ENCODE assay signal across 21 cellular contexts in genomic region chr10:70774810-70775678, GRCh38. TPM values are rescaled to one million over a fixed set of nuclear protein-coding genes. Genes with fewer than 3 reads are reported as not detected.
DNase-seq lines count a peak whose midpoint lies in the region; ATAC-seq, FAIRE-seq and TF ChIP-seq lines count a peak whose summit lies in the region.
"Had no signal": no experiment of that assay in that cellular context is flagged by ENCODE, and none has a peak within 500 bp of the region (broad histone marks: within the 10 kb centered on the region; RNA-seq: fewer than 3 reads in every experiment).

No MANE protein-coding gene starts in this region.

- no peaks in the 10 kb centered on the region for H3K79me2 ChIP-seq in SK-N-SH (ENCODE audit: insufficient read depth)

- no peak overlapping the region for H3K27ac Mint-ChIP-seq in stimulated activated naive CD8-positive, alpha-beta T cell treated with anti-CD3 and anti-CD28 coated beads, Interleukin-15, amount 100 ng/mL, for 72 hours

- no TSS peak for BruUV-seq in IMR-90 (replicated peaks; lab: Mats Ljungman, UMichigan)

- POLR2A ChIA-PET in SK-N-SH (lab: Yijun Ruan, JAX) (interaction anchor here (0.6 kb wide), 1 partner anchor 38 kb away, joined by 5 read pairs; no protein-coding TSS in a partner anchor), IMR-90 (lab: Charles Lee; ENCODE audit: unreplicated experiment) (no interaction called here)

- no peak overlapping the region for H3K4me3 Mint-ChIP-seq in stimulated activated naive CD8-positive, alpha-beta T cell treated with anti-CD3 and anti-CD28 coated beads, Interleukin-15, amount 100 ng/mL, for 72 hours
- H3K4me3 Mint-ChIP-seq: dendritic cell treated with granulocyte-macrophage colony-stimulating factor and Interleukin-4, amounts not matched to agents 40 ng/mL and 50 ng/mL, for 4 days had no signal

- H3K23ac ChIP-seq in IMR-90 (ENCODE audit: low read depth, low read length) = no peak overlapping the region

- H3K4me2 ChIP-seq in SK-N-SH = no peak overlapping the region
- no peak overlapping the region for H3K4me2 ChIP-seq in IMR-90 (ENCODE audit: low read depth, low read length)

- H4K5ac ChIP-seq in IMR-90 (ENCODE audit: low read depth, low read length) = no peak overlapping the region

- FAIRE-seq in pancreas (lab: Jason Lieb, UNC) (no peak), frontal cortex (lab: Jason Lieb, UNC) (no peak)
- FAIRE-seq: islet of Langerhans had no signal

- H2AK9ac ChIP-seq in IMR-90 (replicated peaks; ENCODE audit: low read depth, low read length, poor library complexity) = peak overlapping the region; percentile 31

- H3K9me3 ChIP-seq in SK-N-SH (no peaks in the 10 kb centered on the region), IMR-90 (ENCODE audit: control insufficient read depth, insufficient read depth, low read length) (no peaks in the 10 kb centered on the region), pancreas (no peaks in the 10 kb centered on the region)
- H3K9me3 ChIP-seq: ascending aorta, esophagus muscularis mucosa had no signal

- CTCF ChIA-PET in SK-N-SH (lab: Yijun Ruan, JAX) (interaction anchor here (2.5 kb wide), 1 partner anchor 16 kb away, joined by 11 read pairs; no protein-coding TSS in a partner anchor), IMR-90 (lab: Yijun Ruan, JAX) (no interaction called here)

- 43% methylated on average over 3 of the region's 14 CpGs for WGBS in SK-N-SH (ENCODE audit: low lambda C conversion rate)
- WGBS in IMR-90 (ENCODE audit: extremely low coverage in 2 of 2, insufficient read length in 1 of 2), 2 experiments = 64% methylated on average over 3 of the region's 14 CpGs; no CpG with 5 or more reads in 1 of the 2 experiments
- 65 to 68% methylated on average over 14 of the region's 14 CpGs for WGBS in pancreas, 2 donors

- no peak overlapping the region for H2AK5ac ChIP-seq in IMR-90 (ENCODE audit: low read depth, low read length)

- H2BK5ac ChIP-seq in IMR-90 (ENCODE audit: low read depth, low read length, poor library complexity, severe bottlenecking) = no peak overlapping the region

- H4K20me1 ChIP-seq in SK-N-SH (ENCODE audit: insufficient read depth) (no peaks in the 10 kb centered on the region), IMR-90 (ENCODE audit: insufficient read depth, low read length) (no peaks in the 10 kb centered on the region)

- TF ChIP-seq CTCF in SK-N-SH (IDR thresholded peaks at IDR 0.05) = no peak
- TF ChIP-seq CTCF in IMR-90 (conservative IDR thresholded peaks at IDR 0.05; ENCODE audit: low read depth, low read length) = no peak
- TF ChIP-seq CTCF in pancreas (IDR thresholded peaks at IDR 0.05) = no peak

- H2BK120ac ChIP-seq in IMR-90 (ENCODE audit: low read depth, low read length) = no peak overlapping the region

- DNase-seq in SK-N-SH (peak; percentile 12), IMR-90 (no peak), iPS-NIHi11 (ENCODE audit: low spot score) (peak; percentile 12), pancreas (peak in 5 of 6 donors; percentile 39 to 71 (median 58)), frontal cortex (ENCODE audit: low spot score in 2 of 2) (no peak)
- no peak for DNase-seq in stimulated activated naive CD8-positive, alpha-beta T cell treated with anti-CD3 and anti-CD28 coated beads, Interleukin-15, amount 100 ng/mL, for 72 hours
- DNase-seq: activated CD4-positive, alpha-beta T cell treated with anti-CD3 and anti-CD28 coated beads, Interleukin-2, amount 50 U/mL, for 48 hours; C1 segment of cervical spinal cord; glutamatergic neuron; NCI-H1694; OCI-M1 had no signal

- H3K36me3 ChIP-seq in SK-N-SH (replicated peaks in 1 of 2; ENCODE audit: control insufficient read depth in 1 of 2, insufficient read depth in 2 of 2, low read length in 1 of 2) (no peaks in the 10 kb centered on the region), IMR-90 (ENCODE audit: control insufficient read depth, insufficient read depth, low read length) (no peaks in the 10 kb centered on the region), pancreas (no peaks in the 10 kb centered on the region)
- H3K36me3 ChIP-seq: ascending aorta, esophagus muscularis mucosa had no signal

- H3K4me3 ChIP-seq in SK-N-SH (ENCODE audit: low read depth in 2 of 2, low read length in 1 of 2) = no peak overlapping the region
- H3K4me3 ChIP-seq in IMR-90 (ENCODE audit: insufficient read depth, low read depth, low read length) = no peak overlapping the region
- H3K4me3 ChIP-seq in pancreas = no peak overlapping the region
- H3K4me3 ChIP-seq: ascending aorta, esophagus muscularis mucosa had no signal

- no peak for TF ChIP-seq POLR2A in IMR-90 (IDR thresholded peaks at IDR 0.05; ENCODE audit: low read depth, low read length)

- H3K4me1 ChIP-seq in SK-N-SH (ENCODE audit: control insufficient read depth in 1 of 2, insufficient read depth in 2 of 2, low read depth in 1 of 2, low read length in 1 of 2) (peaks cover 0 to 10% of the 10 kb centered on the region in 2 experiments; a peak in 1 of 4 replicates), IMR-90 (ENCODE audit: control insufficient read depth, insufficient read depth, low read length) (no peaks in the 10 kb centered on the region), pancreas (no peaks in the 10 kb centered on the region)
- H3K4me1 ChIP-seq: ascending aorta, esophagus muscularis mucosa had no signal

- dilution Hi-C loops in IMR-90 (cut with HindIII; ENCODE audit: low sequenced_read_pairs, unreplicated experiment) = no loop called here

- no peak overlapping the region for H2BK20ac ChIP-seq in IMR-90 (ENCODE audit: low read depth, low read length)

- no peak for TF ChIP-seq EP300 in SK-N-SH (IDR thresholded peaks at IDR 0.05; ENCODE audit: borderline replicate concordance in 1 of 2, low read depth in 1 of 2, low read length in 1 of 2)

- ATAC-seq in SK-N-SH treated with all-trans-retinoic acid at 6 μM for 48 hours (no peak), IMR-90 (ENCODE audit: low read depth) (no peak), pancreas (peak; percentile 40 to 64 (median 54)), GM18858 (IDR thresholded peaks at IDR 0.05; ENCODE audit: unreplicated experiment) (no peak)
- ATAC-seq in stimulated activated naive CD8-positive, alpha-beta T cell treated with anti-CD3 and anti-CD28 coated beads, Interleukin-15, amount 100 ng/mL, for 72 hours = no peak

- H2AFZ ChIP-seq in SK-N-SH (ENCODE audit: low read depth) (no peak overlapping the region), IMR-90 (replicated peaks; ENCODE audit: low read length, poor library complexity) (no peak overlapping the region)

- no peak overlapping the region for H3K9ac ChIP-seq in SK-N-SH
- H3K9ac ChIP-seq in IMR-90 (ENCODE audit: low read depth, low read length) = no peak overlapping the region

- no peak for TF ChIP-seq RAD21 in SK-N-SH (IDR thresholded peaks at IDR 0.05; ENCODE audit: low read length)
- TF ChIP-seq RAD21 in IMR-90 (IDR thresholded peaks at IDR 0.05; ENCODE audit: low read length) = no peak

- H3K9me3 Mint-ChIP-seq in stimulated activated naive CD8-positive, alpha-beta T cell treated with anti-CD3 and anti-CD28 coated beads, Interleukin-15, amount 100 ng/mL, for 72 hours = no peaks in the 10 kb centered on the region
- H3K9me3 Mint-ChIP-seq: dendritic cell treated with granulocyte-macrophage colony-stimulating factor and Interleukin-4, amounts not matched to agents 40 ng/mL and 50 ng/mL, for 4 days had no signal

- H3K56ac ChIP-seq in IMR-90 (ENCODE audit: extremely low read depth, insufficient read depth, low read length) = no peak overlapping the region

- H3K9me2 ChIP-seq in SK-N-SH = no peaks in the 10 kb centered on the region

- H3K4ac ChIP-seq in IMR-90 (ENCODE audit: low read depth, low read length) = no peak overlapping the region

- in situ Hi-C loops in IMR-90 (cut with MboI; ENCODE audit: low sequenced_read_pairs) = no loop called here

- no peaks in the 10 kb centered on the region for H3F3A ChIP-seq in SK-N-SH (replicated peaks; ENCODE audit: insufficient read depth)

- H3K9me1 ChIP-seq in IMR-90 (ENCODE audit: insufficient read depth, low read length) = no peaks in the 10 kb centered on the region

- no peaks in the 10 kb centered on the region for H3K4me1 Mint-ChIP-seq in stimulated activated naive CD8-positive, alpha-beta T cell treated with anti-CD3 and anti-CD28 coated beads, Interleukin-15, amount 100 ng/mL, for 72 hours

- intact Hi-C loops in IMR-90 (cut with micrococcal nuclease) = no loop called here
- intact Hi-C loops in pancreas (cut with DNase I) = no loop called here

- H3K79me1 ChIP-seq in IMR-90 (ENCODE audit: low read depth in 1 of 2, low read length in 2 of 2) = no peaks in the 10 kb centered on the region

- no peak overlapping the region for H4K8ac ChIP-seq in IMR-90 (ENCODE audit: low read depth in 2 of 2, low read length in 2 of 2)

- no peak overlapping the region for H3K18ac ChIP-seq in IMR-90 (ENCODE audit: low read depth, low read length)

- H3K27me3 ChIP-seq in SK-N-SH (ENCODE audit: insufficient read depth) (no peaks in the 10 kb centered on the region; the same call in 1 of the 2 replicates), IMR-90 (ENCODE audit: control insufficient read depth, insufficient read depth, low read length) (peaks cover 37% of the 10 kb centered on the region), pancreas (no peaks in the 10 kb centered on the region)
- H3K27me3 ChIP-seq: ascending aorta, esophagus muscularis mucosa had no signal

- no peak overlapping the region for H3K27ac ChIP-seq in SK-N-SH (ENCODE audit: low read depth in 2 of 2, low read length in 1 of 2)
- no peak overlapping the region for H3K27ac ChIP-seq in IMR-90 (ENCODE audit: insufficient read depth, low read length)
- no peak overlapping the region for H3K27ac ChIP-seq in pancreas
- H3K27ac ChIP-seq: ascending aorta, esophagus muscularis mucosa had no signal

- H2BK15ac ChIP-seq in IMR-90 (ENCODE audit: low read depth, low read length) = no peak overlapping the region

- H3K14ac ChIP-seq in IMR-90 (replicated peaks; ENCODE audit: low read depth, low read length) = no peak overlapping the region

- H4K91ac ChIP-seq in IMR-90 (ENCODE audit: insufficient read depth, low read depth, low read length) = no peak overlapping the region

- no peaks in the 10 kb centered on the region for H3K27me3 Mint-ChIP-seq in stimulated activated naive CD8-positive, alpha-beta T cell treated with anti-CD3 and anti-CD28 coated beads, Interleukin-15, amount 100 ng/mL, for 72 hours

RNA-seq across cellular contexts. Expression of gene TBATA, which starts 10.1 kb away (rescaled TPM):
- not detected in 2 replicates for polyA plus RNA-seq in SK-N-SH (2012; rRNA removed)
- not detected in 2 replicates for polyA plus RNA-seq in SK-N-SH (2012; cell fraction: cytosol; rRNA removed)
- polyA plus RNA-seq in SK-N-SH (2012; cell fraction: nucleus; rRNA removed) = not detected in 2 replicates
- total RNA-seq in IMR-90 (2012; rRNA removed) = not detected in 2 replicates
- polyA plus RNA-seq in IMR-90 (2012; rRNA removed) = not detected in 2 replicates
- polyA plus RNA-seq in IMR-90 (2012; cell fraction: cytosol; rRNA removed) = not detected in 2 replicates
- polyA plus RNA-seq in IMR-90 (2012; cell fraction: nucleus; rRNA removed; ENCODE audit: low replicate concordance) = not detected in 2 replicates
- total RNA-seq in pancreas = not detected
- polyA plus RNA-seq in pancreas = not detected
- total RNA-seq in frontal cortex = not detected
- total RNA-seq: A172, ascending aorta, esophagus muscularis mucosa, LHCN-M2, myocyte, NCI-H460 had no signal

RNA-seq across cellular contexts. Expression of gene SGPL1, which starts 40.7 kb away (rescaled TPM):
- polyA plus RNA-seq in SK-N-SH (2012; rRNA removed) (11.8 and 15.6 TPM in 2 replicates), IMR-90 (2012; rRNA removed) (9.4 and 12.2 TPM in 2 replicates), pancreas (10 to 100 TPM; 12.0 to 14.4 TPM)
- polyA plus RNA-seq in SK-N-SH (2012; cell fraction: cytosol; rRNA removed) = 14.3 and 14.7 TPM in 2 replicates
- polyA plus RNA-seq in SK-N-SH (2012; cell fraction: nucleus; rRNA removed) = 16.4 and 24.8 TPM in 2 replicates
- total RNA-seq in IMR-90 (2012; rRNA removed) (26.7 and 27.5 TPM in 2 replicates), pancreas (10 to 100 TPM; 28.8 to 55.8 (median 34.8) TPM), frontal cortex (40.4 TPM)
- polyA plus RNA-seq in IMR-90 (2012; cell fraction: cytosol; rRNA removed) = 6.0 and 7.9 TPM in 2 replicates
- 8.9 and 27.3 TPM in 2 replicates for polyA plus RNA-seq in IMR-90 (2012; cell fraction: nucleus; rRNA removed; ENCODE audit: low replicate concordance)

Comparison
In these comparisons a context has a peak if more than half of its experiments do, and no peak if none do; other contexts are left out.
1. DNase-seq: peak in SK-N-SH (single experiment), iPS-NIHi11 (single experiment) and pancreas (5 of 6); none in IMR-90 (single experiment), stimulated activated naive CD8-positive, alpha-beta T cell treated with anti-CD3 and anti-CD28 coated beads, Interleukin-15, amount 100 ng/mL, for 72 hours (0 of 2) and frontal cortex (0 of 2).
2. ATAC-seq: peak in pancreas (4 of 4); none in SK-N-SH treated with all-trans-retinoic acid at 6 μM for 48 hours (single experiment), IMR-90 (single experiment), stimulated activated naive CD8-positive, alpha-beta T cell treated with anti-CD3 and anti-CD28 coated beads, Interleukin-15, amount 100 ng/mL, for 72 hours (single experiment) and GM18858 (single experiment).